ENCODE assay signal across 8 cellular contexts in the genomic region with DNA sequence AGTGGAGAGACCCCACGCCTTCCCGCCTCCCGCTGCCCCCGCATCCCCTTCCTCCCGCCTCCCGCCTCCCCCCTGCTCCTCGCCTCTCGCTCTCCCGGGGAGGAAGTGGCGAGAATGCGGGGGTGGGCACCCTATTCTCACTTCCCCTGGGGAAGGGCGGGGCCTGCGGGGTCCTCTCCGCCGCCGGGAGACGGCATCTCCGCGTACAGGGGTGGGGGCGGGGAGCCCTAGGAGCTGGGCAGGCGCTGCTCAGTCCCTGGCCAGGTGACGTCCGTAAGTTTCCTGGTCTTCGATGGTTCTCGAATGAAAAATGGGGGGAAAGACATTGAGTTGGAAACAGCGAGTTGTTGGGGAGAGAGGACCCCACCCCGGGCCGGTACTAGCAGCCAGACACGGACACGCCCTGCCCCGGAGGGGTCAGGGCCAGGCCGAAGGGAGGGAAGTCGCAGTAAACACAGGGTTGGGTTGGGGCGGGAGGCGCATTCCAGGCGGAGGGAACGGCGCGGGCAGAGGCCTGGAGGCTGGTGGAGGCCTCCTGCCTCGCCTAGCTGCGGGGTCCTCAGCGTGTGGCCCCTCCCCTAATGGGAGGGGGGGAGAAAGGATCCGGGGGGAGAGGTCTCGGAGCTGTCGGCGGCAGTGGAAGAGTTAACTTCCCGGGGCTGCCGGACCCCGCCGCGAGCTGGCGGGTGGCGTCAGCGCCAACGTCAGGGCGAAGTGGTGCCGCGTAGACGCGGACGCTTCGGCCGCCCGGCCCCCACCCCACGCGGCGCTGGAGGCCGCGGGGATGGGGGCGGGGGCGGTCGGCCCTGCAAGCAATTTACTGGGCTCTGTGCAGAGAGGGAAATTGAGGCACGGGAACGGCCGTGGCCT. TPM values are rescaled to one million over a fixed set of nuclear protein-coding genes. Genes with fewer than 3 reads are reported as not detected.
DNase-seq lines count a peak whose midpoint lies in the region; ATAC-seq and TF ChIP-seq lines count a peak whose summit lies in the region.

No MANE protein-coding gene starts in this region.

- DNase-seq in CD4-positive, CD25-positive, alpha-beta regulatory T cell, result peak; percentile 63 to 83 (median 72)
- DNase-seq in LoVo (ENCODE audit: low spot score) (peak; percentile 56), cardiac fibroblast (ENCODE audit: low read depth in 2 of 2) (peak; percentile 69 to 89), iris pigment epithelial cell (ENCODE audit: low read depth) (peak; percentile 91), smooth muscle cell (lab: John Stamatoyannopoulos, UW; ENCODE audit: unreplicated experiment) (peak; percentile 89), NCI-H2171 treated with DMSO at 0.1 percent for 48 hours (lab: John Stamatoyannopoulos, UW) (no peak)

- H3K9me3 ChIP-seq in CD4-positive, CD25-positive, alpha-beta regulatory T cell (ENCODE audit: control insufficient read depth in 2 of 2, low read length in 2 of 2), result no peaks in the 10 kb centered on the region
- H3K9me3 ChIP-seq in smooth muscle cell (replicated peaks; ENCODE audit: low read depth), result no peaks in the 10 kb centered on the region

- peak overlapping the region; percentile 61 for H2AFZ ChIP-seq in smooth muscle cell (ENCODE audit: low read depth)

- 2% methylated on average over 28 of the region's 75 CpGs for WGBS in smooth muscle cell (ENCODE audit: low lambda C conversion rate)

- TF ChIP-seq CTCF in WI38 (IDR thresholded peaks at IDR 0.05; ENCODE audit: low read depth, low read length) (no peak), cardiac fibroblast (IDR thresholded peaks at IDR 0.05; ENCODE audit: low read depth, low read length) (no peak), smooth muscle cell (IDR thresholded peaks at IDR 0.05; ENCODE audit: borderline replicate concordance, insufficient read depth, poor library complexity, severe bottlenecking) (no peak)

- peak overlapping the region; percentile 97 for H3K9ac ChIP-seq in smooth muscle cell (ENCODE audit: low read depth)

- H3K79me2 ChIP-seq in smooth muscle cell (ENCODE audit: low read depth), result no peaks in the 10 kb centered on the region

- no peaks in the 10 kb centered on the region for H3K36me3 ChIP-seq in CD4-positive, CD25-positive, alpha-beta regulatory T cell (ENCODE audit: control insufficient read depth, insufficient read depth, low read length)
- no peaks in the 10 kb centered on the region for H3K36me3 ChIP-seq in smooth muscle cell (ENCODE audit: low read depth)

- H4K20me1 ChIP-seq in smooth muscle cell (ENCODE audit: low read depth), result no peaks in the 10 kb centered on the region

- H3K27me3 Mint-ChIP-seq in CD4-positive, CD25-positive, alpha-beta regulatory T cell, result peaks cover 5% of the 10 kb centered on the region

- H3K4me3 ChIP-seq in CD4-positive, CD25-positive, alpha-beta regulatory T cell (ENCODE audit: low read depth, low read length), result peak overlapping the region; percentile 65
- H3K4me3 ChIP-seq in WI38 (ENCODE audit: low read depth, low read length), result peak overlapping the region; percentile 62
- H3K4me3 ChIP-seq in cardiac fibroblast (replicated peaks in 1 of 2; ENCODE audit: low read depth in 2 of 2, low read length in 2 of 2), result peak overlapping the region; percentile 54 to 57
- H3K4me3 ChIP-seq in smooth muscle cell, result peak overlapping the region; percentile 61

- H3K4me2 ChIP-seq in smooth muscle cell, result peak overlapping the region; percentile 87

- peak overlapping the region; percentile 91 to 94 (median 93) for H3K4me3 Mint-ChIP-seq in CD4-positive, CD25-positive, alpha-beta regulatory T cell

- H3K4me1 Mint-ChIP-seq in CD4-positive, CD25-positive, alpha-beta regulatory T cell, result peaks cover 15 to 61% (median 28%) of the 10 kb centered on the region in 4 donors

- H3K36me3 Mint-ChIP-seq in CD4-positive, CD25-positive, alpha-beta regulatory T cell, result no peaks in the 10 kb centered on the region

- no peaks in the 10 kb centered on the region for H3K27me3 ChIP-seq in CD4-positive, CD25-positive, alpha-beta regulatory T cell (ENCODE audit: control insufficient read depth, insufficient read depth, low read length)
- H3K27me3 ChIP-seq in smooth muscle cell (ENCODE audit: low read depth), result no peaks in the 10 kb centered on the region

- peak in 1 of 2 donors; percentile 26 for ATAC-seq in CD4-positive, CD25-positive, alpha-beta regulatory T cell (ENCODE audit: low read depth in 2 of 2)
- ATAC-seq in GM19324 (IDR thresholded peaks at IDR 0.05; ENCODE audit: low FRiP score, unreplicated experiment), result peak; percentile 50

- H3K4me1 ChIP-seq in CD4-positive, CD25-positive, alpha-beta regulatory T cell (ENCODE audit: control insufficient read depth, insufficient read depth, low read length, poor library complexity, severe bottlenecking), result peaks cover 57% of the 10 kb centered on the region
- peaks cover 17% of the 10 kb centered on the region for H3K4me1 ChIP-seq in smooth muscle cell (ENCODE audit: low read depth)

- H3F3A ChIP-seq in smooth muscle cell (ENCODE audit: low read depth), result peaks cover 20% of the 10 kb centered on the region

- H3K27ac Mint-ChIP-seq in CD4-positive, CD25-positive, alpha-beta regulatory T cell, result peak overlapping the region; percentile 97 to 100 (median 99)

- H3K9me3 Mint-ChIP-seq in CD4-positive, CD25-positive, alpha-beta regulatory T cell, result no peaks in the 10 kb centered on the region

- peak overlapping the region; percentile 99 for H3K27ac ChIP-seq in CD4-positive, CD25-positive, alpha-beta regulatory T cell (ENCODE audit: insufficient read depth, low read length, poor library complexity, severe bottlenecking)
- H3K27ac ChIP-seq in smooth muscle cell (ENCODE audit: low read depth), result peak overlapping the region; percentile 98

RNA-seq across cellular contexts. Expression of a gene that starts 10.4 kb away (rescaled TPM):
- 1,564 TPM for total RNA-seq in CD4-positive, CD25-positive, alpha-beta regulatory T cell
- 10 to 100 TPM; 30.7 to 85.9 (median 58.8) TPM for polyA plus RNA-seq in CD4-positive, CD25-positive, alpha-beta regulatory T cell
- total RNA-seq in smooth muscle cell, result 79.9 and 164 TPM in 2 replicates
- polyA plus RNA-seq in smooth muscle cell, result 464 and 497 TPM in 2 replicates

RNA-seq across cellular contexts. Expression of a gene that starts 17.6 kb away (rescaled TPM):
- 26.5 TPM for total RNA-seq in CD4-positive, CD25-positive, alpha-beta regulatory T cell
- polyA plus RNA-seq in CD4-positive, CD25-positive, alpha-beta regulatory T cell, result under 1 TPM in 3 of 4 donors, not detected in 1; 0.03 to 0.28 (median 0.16) TPM
- total RNA-seq in smooth muscle cell, result 3.9 and 4.9 TPM in 2 replicates
- polyA plus RNA-seq in smooth muscle cell, result 2.5 and 5.8 TPM in 2 replicates

RNA-seq across cellular contexts. Expression of a gene that starts 31.1 kb away (rescaled TPM):
- 45.6 TPM for total RNA-seq in CD4-positive, CD25-positive, alpha-beta regulatory T cell
- polyA plus RNA-seq in CD4-positive, CD25-positive, alpha-beta regulatory T cell, result 100 to 1,000 TPM; 101 to 118 (median 116) TPM
- total RNA-seq in smooth muscle cell, result 116 and 121 TPM in 2 replicates
- polyA plus RNA-seq in smooth muscle cell, result 156 and 177 TPM in 2 replicates

RNA-seq across cellular contexts. Expression of a gene that starts 48.6 kb away (rescaled TPM):
- 39.4 TPM for total RNA-seq in CD4-positive, CD25-positive, alpha-beta regulatory T cell
- polyA plus RNA-seq in CD4-positive, CD25-positive, alpha-beta regulatory T cell, result 1 to 10 TPM; 6.7 to 8.7 (median 8.2) TPM
- total RNA-seq in smooth muscle cell, result 11.1 and 11.7 TPM in 2 replicates
- polyA plus RNA-seq in smooth muscle cell, result 4.5 and 8.7 TPM in 2 replicates
